ENCODE assay signal across 2 cellular contexts in the genomic region with DNA sequence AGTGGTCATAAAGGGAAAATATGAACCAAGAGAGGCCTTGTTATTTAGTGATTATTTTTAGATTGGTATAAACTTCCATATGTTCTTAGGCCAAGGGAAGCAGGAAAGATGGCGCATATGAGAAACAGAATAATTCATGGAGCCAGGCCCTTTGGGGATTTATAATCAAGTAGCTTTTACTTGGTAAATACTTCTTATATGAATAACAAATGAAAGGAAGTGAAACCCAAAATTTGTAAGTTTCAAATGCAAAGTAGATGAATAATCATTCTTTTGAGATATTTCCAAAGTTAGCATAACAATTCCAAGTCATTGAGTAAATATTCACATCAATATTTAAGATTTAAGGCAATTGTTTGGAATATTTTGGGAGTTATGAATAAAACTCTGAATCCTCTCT.
TF ChIP-seq lines count a peak whose summit lies in the region.

No MANE protein-coding gene starts in this region.

TF ChIP-seq in GM23338, 12 proteins besides CTCF, POLR2A, EP300 and RAD21 (continued from another document):
- TF ChIP-seq EZH2 (IDR thresholded peaks at IDR 0.05; ENCODE audit: low read depth, unreplicated experiment) (no peak), JUNB (IDR thresholded peaks at IDR 0.05; ENCODE audit: unreplicated experiment) (no peak), POLR2AphosphoS5 (IDR thresholded peaks at IDR 0.05; ENCODE audit: low read depth) (no peak), ZNF114 (CRISPR knock-in tag; IDR thresholded peaks at IDR 0.05) (no peak), NANOG (IDR thresholded peaks at IDR 0.05; ENCODE audit: borderline replicate concordance) (no peak), CREB1 (CRISPR knock-in tag; IDR thresholded peaks at IDR 0.05; ENCODE audit: low read depth) (no peak)
- TF ChIP-seq, protein P1, sequence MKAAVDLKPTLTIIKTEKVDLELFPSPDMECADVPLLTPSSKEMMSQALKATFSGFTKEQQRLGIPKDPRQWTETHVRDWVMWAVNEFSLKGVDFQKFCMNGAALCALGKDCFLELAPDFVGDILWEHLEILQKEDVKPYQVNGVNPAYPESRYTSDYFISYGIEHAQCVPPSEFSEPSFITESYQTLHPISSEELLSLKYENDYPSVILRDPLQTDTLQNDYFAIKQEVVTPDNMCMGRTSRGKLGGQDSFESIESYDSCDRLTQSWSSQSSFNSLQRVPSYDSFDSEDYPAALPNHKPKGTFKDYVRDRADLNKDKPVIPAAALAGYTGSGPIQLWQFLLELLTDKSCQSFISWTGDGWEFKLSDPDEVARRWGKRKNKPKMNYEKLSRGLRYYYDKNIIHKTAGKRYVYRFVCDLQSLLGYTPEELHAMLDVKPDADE (IDR thresholded peaks at IDR 0.05) = no peak

TF ChIP-seq in IMR-90, 13 proteins besides CTCF, POLR2A, EP300 and RAD21 (continued from another document):
- TF ChIP-seq, protein P2, sequence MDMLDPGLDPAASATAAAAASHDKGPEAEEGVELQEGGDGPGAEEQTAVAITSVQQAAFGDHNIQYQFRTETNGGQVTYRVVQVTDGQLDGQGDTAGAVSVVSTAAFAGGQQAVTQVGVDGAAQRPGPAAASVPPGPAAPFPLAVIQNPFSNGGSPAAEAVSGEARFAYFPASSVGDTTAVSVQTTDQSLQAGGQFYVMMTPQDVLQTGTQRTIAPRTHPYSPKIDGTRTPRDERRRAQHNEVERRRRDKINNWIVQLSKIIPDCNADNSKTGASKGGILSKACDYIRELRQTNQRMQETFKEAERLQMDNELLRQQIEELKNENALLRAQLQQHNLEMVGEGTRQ (IDR thresholded peaks at IDR 0.05; ENCODE audit: low read depth, low read length) = no peak
- TF ChIP-seq MAZ (IDR thresholded peaks at IDR 0.05; ENCODE audit: borderline replicate concordance, low read depth, low read length) (no peak), MAFK (IDR thresholded peaks at IDR 0.05; ENCODE audit: low read depth, low read length) (no peak), BHLHE40 (IDR thresholded peaks at IDR 0.05; ENCODE audit: low read depth, low read length) (no peak), RFX5 (IDR thresholded peaks at IDR 0.05; ENCODE audit: low read depth, low read length) (no peak), RCOR1 (IDR thresholded peaks at IDR 0.05; ENCODE audit: insufficient replicate concordance, low read length) (no peak), FOS (IDR thresholded peaks at IDR 0.05; ENCODE audit: low read depth, low read length) (no peak), CEBPB (IDR thresholded peaks at IDR 0.05; ENCODE audit: low read depth, low read length) (no peak)
- TF ChIP-seq, protein P3, sequence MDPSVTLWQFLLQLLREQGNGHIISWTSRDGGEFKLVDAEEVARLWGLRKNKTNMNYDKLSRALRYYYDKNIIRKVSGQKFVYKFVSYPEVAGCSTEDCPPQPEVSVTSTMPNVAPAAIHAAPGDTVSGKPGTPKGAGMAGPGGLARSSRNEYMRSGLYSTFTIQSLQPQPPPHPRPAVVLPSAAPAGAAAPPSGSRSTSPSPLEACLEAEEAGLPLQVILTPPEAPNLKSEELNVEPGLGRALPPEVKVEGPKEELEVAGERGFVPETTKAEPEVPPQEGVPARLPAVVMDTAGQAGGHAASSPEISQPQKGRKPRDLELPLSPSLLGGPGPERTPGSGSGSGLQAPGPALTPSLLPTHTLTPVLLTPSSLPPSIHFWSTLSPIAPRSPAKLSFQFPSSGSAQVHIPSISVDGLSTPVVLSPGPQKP (IDR thresholded peaks at IDR 0.05; ENCODE audit: borderline replicate concordance, low read depth, low read length) = no peak
TF ChIP-seq in IMR-90: peak in this region for 0.
